23 cellular contexts compared by ENCODE assay signal in the genomic region with DNA sequence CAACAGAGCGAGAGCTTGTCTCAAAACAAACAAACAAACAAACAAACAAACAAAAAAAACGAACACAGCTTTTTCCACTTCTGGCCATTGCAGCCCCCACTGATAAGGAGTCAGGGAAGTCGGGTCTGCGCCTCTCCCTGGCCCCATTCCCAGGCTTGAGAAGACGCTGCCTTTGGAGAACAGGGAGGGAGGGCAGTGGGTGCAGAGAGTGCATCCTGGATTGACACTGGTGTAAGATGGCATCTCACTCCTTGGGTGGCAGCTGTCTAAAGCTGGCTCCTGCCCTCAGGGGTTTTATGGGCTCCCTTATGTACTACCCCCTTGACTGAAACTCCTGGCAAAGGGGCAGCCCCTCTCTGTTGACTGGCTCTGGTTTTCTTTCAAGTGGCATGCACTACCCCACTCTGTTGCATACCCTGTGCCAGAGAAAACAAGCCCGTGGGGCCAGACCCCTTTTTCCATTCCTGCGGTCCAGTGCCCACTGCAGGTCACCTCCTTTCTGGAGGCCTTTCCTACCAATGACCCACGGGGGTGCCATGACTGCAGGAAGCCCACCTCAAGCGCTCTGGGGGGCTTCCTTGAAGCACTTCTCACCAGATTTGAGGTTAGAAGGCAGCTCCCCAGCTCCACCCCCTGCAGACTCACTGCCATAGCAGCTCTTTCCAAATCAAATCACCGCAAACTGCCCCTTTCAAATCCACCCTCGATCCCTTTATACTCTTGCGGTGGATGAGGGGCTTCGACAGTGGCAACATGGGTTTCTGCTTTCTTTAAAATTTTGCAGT. TPM values are rescaled to one million over a fixed set of nuclear protein-coding genes. Genes with fewer than 3 reads are reported as not detected.
DNase-seq lines count a peak whose midpoint lies in the region; ATAC-seq and TF ChIP-seq lines count a peak whose summit lies in the region.
"Had no signal": no experiment of that assay in that cellular context is flagged by ENCODE, and none has a peak within 500 bp of the region (broad histone marks: within the 10 kb centered on the region; RNA-seq: fewer than 3 reads in every experiment).

No MANE protein-coding gene starts in this region.

- H3K4me2 ChIP-seq in BLaER1 treated with 17β-estradiol and CSF1 and Interleukin-3, amounts not matched to agents 10 nM and 100 nM, result peak overlapping the region in 9 of 11 experiments; percentile 10 to 63 (median 45); a peak in 15 of 22 replicates
- peak overlapping the region; percentile 76 for H3K4me2 ChIP-seq in HCT116 (ENCODE audit: low read length)
- H3K4me2 ChIP-seq: smooth muscle cell had no signal

- H2AFZ ChIP-seq in HCT116 (ENCODE audit: low read depth, low read length, poor library complexity, severe bottlenecking), result peak overlapping the region; percentile 70
- H2AFZ ChIP-seq: parathyroid adenoma had no signal

- H3K27me3 ChIP-seq in BLaER1 treated with 17β-estradiol and CSF1 and Interleukin-3, amounts not matched to agents 10 nM and 100 nM, result no peaks in the 10 kb centered on the region
- H3K27me3 ChIP-seq in HCT116 (ENCODE audit: insufficient read depth, low read length) (no peaks in the 10 kb centered on the region), iPS-15b (ENCODE audit: control insufficient read depth, insufficient read depth, low read length) (no peaks in the 10 kb centered on the region)
- H3K27me3 ChIP-seq: upper lobe of left lung had no signal

- H3K4me3 ChIP-seq in BLaER1 treated with 17β-estradiol and CSF1 and Interleukin-3, amounts not matched to agents 10 nM and 100 nM, result no peak overlapping the region
- H3K4me3 ChIP-seq in HCT116 (replicated peaks in 1 of 2; ENCODE audit: low read depth in 1 of 2, low read length in 2 of 2) (no peak overlapping the region), iPS-15b (ENCODE audit: low read depth, low read length) (peak overlapping the region; percentile 20)
- H3K4me3 ChIP-seq: esophagus muscularis mucosa, heart right ventricle, smooth muscle cell, upper lobe of left lung had no signal

- ATAC-seq in HCT116 (peak; percentile 45), HG03045 (IDR thresholded peaks at IDR 0.05; ENCODE audit: unreplicated experiment) (no peak), GM18502 (IDR thresholded peaks at IDR 0.05; ENCODE audit: poor library complexity, unreplicated experiment) (no peak), esophagus mucosa (no peak)
- ATAC-seq in activated CD8-positive, alpha-beta T cell treated with anti-CD3 and anti-CD28 coated beads for 36 hours, result no peak
- ATAC-seq: heart right ventricle; stimulated activated naive B cell treated with anti-CD40 and anti-IgM and Interleukin-4, amounts not matched to agents 10 μg/mL and 1 μg/mL and 100 μg/mL, for 72 hours had no signal

- H4K20me1 ChIP-seq in BLaER1 treated with 17β-estradiol and CSF1 and Interleukin-3, amounts not matched to agents 10 nM and 100 nM, result no peaks in the 10 kb centered on the region
- no peaks in the 10 kb centered on the region for H4K20me1 ChIP-seq in HCT116 (ENCODE audit: insufficient read depth)

- no peaks in the 10 kb centered on the region for H3K9me3 Mint-ChIP-seq in activated CD8-positive, alpha-beta T cell treated with anti-CD3 and anti-CD28 coated beads for 36 hours
- H3K9me3 Mint-ChIP-seq: HFFc6; stimulated activated naive B cell treated with anti-CD40 and anti-IgM and Interleukin-4, amounts not matched to agents 10 μg/mL and 1 μg/mL and 100 μg/mL, for 72 hours had no signal

- H3K27me3 Mint-ChIP-seq in activated CD8-positive, alpha-beta T cell treated with anti-CD3 and anti-CD28 coated beads for 36 hours, result no peaks in the 10 kb centered on the region

- peaks cover 20 to 45% (median 39%) of the 10 kb centered on the region in 10 experiments for H3K4me1 ChIP-seq in BLaER1 treated with 17β-estradiol and CSF1 and Interleukin-3, amounts not matched to agents 10 nM and 100 nM
- H3K4me1 ChIP-seq in HCT116 (ENCODE audit: control insufficient read depth in 1 of 2, insufficient read depth in 2 of 2, low read length in 2 of 2) (peaks cover 6 to 16% of the 10 kb centered on the region in 2 experiments; a peak in 3 of 4 replicates), iPS-15b (ENCODE audit: control insufficient read depth, insufficient read depth, low read length) (peaks cover 6% of the 10 kb centered on the region)
- H3K4me1 ChIP-seq: esophagus muscularis mucosa, parathyroid adenoma had no signal

- RAD21 ChIA-PET in HCT116 (lab: Charles Lee; ENCODE audit: low non-redundant PET in 1 of 2, low total read pairs in 2 of 2, uncharacterized antibody in 2 of 2, unreplicated experiment in 2 of 2), result no interaction called here

- DNase-seq in HCT116 (ENCODE audit: low read depth, low spot score), result no peak
- peak; percentile 50 for DNase-seq in activated CD8-positive, alpha-beta T cell treated with anti-CD3 and anti-CD28 coated beads for 36 hours
- no peak for DNase-seq in occipital lobe (lab: John Stamatoyannopoulos, UW)
- DNase-seq: activated CD4-positive, alpha-beta T cell treated with anti-CD3 and anti-CD28 coated beads, Interleukin-2, amount 50 U/mL, for 48 hours; activated gamma-delta T cell; heart right ventricle; midbrain; NCI-H2081 treated with DMSO at 0.1 percent for 48 hours; NCI-H748 treated with DMSO at 0.1 percent for 48 hours; stimulated activated naive B cell treated with anti-CD40 and anti-IgM and Interleukin-4, amounts not matched to agents 10 μg/mL and 1 μg/mL and 100 μg/mL, for 72 hours; T-helper 9 cell; upper lobe of left lung had no signal

- peaks cover 42% of the 10 kb centered on the region for H3K4me1 Mint-ChIP-seq in activated CD8-positive, alpha-beta T cell treated with anti-CD3 and anti-CD28 coated beads for 36 hours (ENCODE audit: low read depth)

- POLR2A ChIA-PET in HCT116 (lab: Charles Lee), result interaction anchor here (1.2 to 2.9 kb wide), 2 partner anchors 16 to 42 kb away, joined by 3 to 7 read pairs; partner anchors contain the start of gene CCDC85B
- POLR2A ChIA-PET in activated CD8-positive, alpha-beta T cell treated with anti-CD3 and anti-CD28 coated beads for 36 hours (lab: Charles Lee), result interaction anchor here (0.6 to 1.5 kb wide), 4 partner anchors 32 to 79 kb away, joined by 3 to 5 read pairs (median 3); partner anchors contain the start of genes FIBP and FOSL1

- intact Hi-C loops in HCT116 (cut with micrococcal nuclease), result no loop called here
- intact Hi-C loops in activated CD8-positive, alpha-beta T cell treated with anti-CD3 and anti-CD28 coated beads for 36 hours (cut with micrococcal nuclease), result no loop called here

- no peak overlapping the region for H3K9ac ChIP-seq in BLaER1 treated with 17β-estradiol and CSF1 and Interleukin-3, amounts not matched to agents 10 nM and 100 nM
- H3K9ac ChIP-seq in HCT116 (ENCODE audit: low read length), result no peak overlapping the region
- H3K9ac ChIP-seq in iPS-15b (ENCODE audit: low read depth, low read length), result no peak overlapping the region
- H3K9ac ChIP-seq: parathyroid adenoma had no signal

- H3K27ac Mint-ChIP-seq in activated CD8-positive, alpha-beta T cell treated with anti-CD3 and anti-CD28 coated beads for 36 hours, result peak overlapping the region; percentile 77
- H3K27ac Mint-ChIP-seq: HFFc6; stimulated activated naive B cell treated with anti-CD40 and anti-IgM and Interleukin-4, amounts not matched to agents 10 μg/mL and 1 μg/mL and 100 μg/mL, for 72 hours had no signal

- no peaks in the 10 kb centered on the region for H3K79me2 ChIP-seq in HCT116 (ENCODE audit: insufficient read depth, low read length)
- H3K79me2 ChIP-seq: parathyroid adenoma had no signal

- no peaks in the 10 kb centered on the region for H3K9me2 ChIP-seq in HCT116 (ENCODE audit: insufficient read depth)

- no peak overlapping the region for H3K4me3 Mint-ChIP-seq in activated CD8-positive, alpha-beta T cell treated with anti-CD3 and anti-CD28 coated beads for 36 hours
- H3K4me3 Mint-ChIP-seq: HFFc6; stimulated activated naive B cell treated with anti-CD40 and anti-IgM and Interleukin-4, amounts not matched to agents 10 μg/mL and 1 μg/mL and 100 μg/mL, for 72 hours had no signal

- H3K36me3 Mint-ChIP-seq in activated CD8-positive, alpha-beta T cell treated with anti-CD3 and anti-CD28 coated beads for 36 hours (ENCODE audit: low read depth), result no peaks in the 10 kb centered on the region
- H3K36me3 Mint-ChIP-seq: stimulated activated naive B cell treated with anti-CD40 and anti-IgM and Interleukin-4, amounts not matched to agents 10 μg/mL and 1 μg/mL and 100 μg/mL, for 72 hours had no signal

- no peaks in the 10 kb centered on the region for H3K36me3 ChIP-seq in BLaER1 treated with 17β-estradiol and CSF1 and Interleukin-3, amounts not matched to agents 10 nM and 100 nM
- H3K36me3 ChIP-seq in HCT116 (ENCODE audit: control insufficient read depth in 1 of 2, insufficient read depth in 2 of 2, low read length in 2 of 2) (no peaks in the 10 kb centered on the region), iPS-15b (ENCODE audit: control insufficient read depth, insufficient read depth, low read length) (no peaks in the 10 kb centered on the region)
- H3K36me3 ChIP-seq: esophagus muscularis mucosa, heart right ventricle, upper lobe of left lung had no signal

- no peaks in the 10 kb centered on the region for H3K9me3 ChIP-seq in BLaER1 treated with 17β-estradiol and CSF1 and Interleukin-3, amounts not matched to agents 10 nM and 100 nM (replicated peaks in 1 of 11)
- H3K9me3 ChIP-seq in HCT116 (ENCODE audit: control insufficient read depth in 1 of 2, insufficient read depth in 1 of 2, low read depth in 1 of 2, low read length in 2 of 2) (no peaks in the 10 kb centered on the region), iPS-15b (ENCODE audit: control insufficient read depth, insufficient read depth, low read length) (no peaks in the 10 kb centered on the region)
- H3K9me3 ChIP-seq: esophagus muscularis mucosa, heart right ventricle, upper lobe of left lung had no signal

- CTCF ChIA-PET in HCT116 (lab: Charles Lee), result interaction anchor here (0.6 to 1.3 kb wide), 3 partner anchors 9 to 120 kb away, joined by 3 to 6 read pairs (median 3); partner anchors contain the start of gene SF3B2
- CTCF ChIA-PET in activated CD8-positive, alpha-beta T cell treated with anti-CD3 and anti-CD28 coated beads for 36 hours (lab: Charles Lee), result interaction anchor here (0.9 to 3.2 kb wide), 12 partner anchors 11 to 152 kb away, joined by 3 to 15 read pairs (median 4); partner anchors contain the start of genes CCDC85B, FIBP and FOSL1

- TF ChIP-seq POLR2A in HCT116 (IDR thresholded peaks at IDR 0.05; ENCODE audit: borderline replicate concordance, extremely low read depth, insufficient read depth, insufficient read length), result no peak

- no peak for TF ChIP-seq CTCF in HCT116 (IDR thresholded peaks at IDR 0.05 in 2 of 3, conservative IDR thresholded peaks at IDR 0.05 in 1 of 3; ENCODE audit: borderline replicate concordance in 1 of 3, insufficient read depth in 1 of 3, low read depth in 2 of 3, low read length in 2 of 3)
- TF ChIP-seq CTCF in activated CD8-positive, alpha-beta T cell treated with anti-CD3 and anti-CD28 coated beads for 36 hours (IDR thresholded peaks at IDR 0.05), result no peak

- BruUV-seq in HCT116 (replicated peaks; lab: Mats Ljungman, UMichigan), result no TSS peak

- no peak for TF ChIP-seq RAD21 in HCT116 (IDR thresholded peaks at IDR 0.05; ENCODE audit: low read depth)

- peak overlapping the region in 4 of 11 experiments; percentile 4 to 44 (median 33); a peak in 4 of 22 replicates for H3K27ac ChIP-seq in BLaER1 treated with 17β-estradiol and CSF1 and Interleukin-3, amounts not matched to agents 10 nM and 100 nM
- H3K27ac ChIP-seq in HCT116 (ENCODE audit: low read depth, low read length), result no peak overlapping the region
- H3K27ac ChIP-seq: esophagus muscularis mucosa, heart right ventricle, parathyroid adenoma, upper lobe of left lung had no signal

RNA-seq across cellular contexts. Expression of gene DRAP1, which starts 12.7 kb away (rescaled TPM):
- total RNA-seq in HCT116 (2021; ENCODE audit: unreplicated experiment) (158 TPM), esophagus mucosa (76.2 TPM), occipital lobe (50.4 TPM)
- polyA plus RNA-seq in HCT116 (2012), result 176 and 205 TPM in 2 replicates
- 100 to 1,000 TPM; 135 TPM for total RNA-seq in activated CD8-positive, alpha-beta T cell treated with anti-CD3 and anti-CD28 coated beads for 36 hours

RNA-seq across cellular contexts. Expression of gene C11orf68, which starts 13.1 kb away (rescaled TPM):
- 49.8 TPM for total RNA-seq in HCT116 (2021; ENCODE audit: unreplicated experiment)
- 68.5 and 74.5 TPM in 2 replicates for polyA plus RNA-seq in HCT116 (2012)
- 10 to 100 TPM; 26.2 to 26.3 TPM for total RNA-seq in activated CD8-positive, alpha-beta T cell treated with anti-CD3 and anti-CD28 coated beads for 36 hours
- 16.9 TPM for total RNA-seq in esophagus mucosa
- 12.6 TPM for total RNA-seq in occipital lobe

RNA-seq across cellular contexts. Expression of gene TSGA10IP, which starts 13.3 kb away (rescaled TPM):
- total RNA-seq in HCT116 (2021; ENCODE audit: unreplicated experiment) (not detected), esophagus mucosa (not detected), occipital lobe (not detected)
- not detected in 2 replicates for polyA plus RNA-seq in HCT116 (2012)
- total RNA-seq in activated CD8-positive, alpha-beta T cell treated with anti-CD3 and anti-CD28 coated beads for 36 hours, result not detected
- total RNA-seq: dermis blood vessel endothelial cell, esophagus muscularis mucosa, heart right ventricle, M059J had no signal

RNA-seq across cellular contexts. Expression of gene SART1, which starts 29.6 kb away (rescaled TPM):
- total RNA-seq in HCT116 (2021; ENCODE audit: unreplicated experiment), result 47.9 TPM
- polyA plus RNA-seq in HCT116 (2012), result 70.4 and 70.5 TPM in 2 replicates
- total RNA-seq in activated CD8-positive, alpha-beta T cell treated with anti-CD3 and anti-CD28 coated beads for 36 hours, result 10 to 100 TPM; 58.3 to 63.9 TPM
- 29.7 TPM for total RNA-seq in esophagus mucosa
- total RNA-seq in occipital lobe, result 22.1 TPM

RNA-seq across cellular contexts. Expression of gene FOSL1, which starts 31.8 kb away (rescaled TPM):
- total RNA-seq in HCT116 (2021; ENCODE audit: unreplicated experiment) (125 TPM), esophagus mucosa (28.9 TPM), occipital lobe (not detected)
- 243 and 251 TPM in 2 replicates for polyA plus RNA-seq in HCT116 (2012)
- total RNA-seq in activated CD8-positive, alpha-beta T cell treated with anti-CD3 and anti-CD28 coated beads for 36 hours, result 10 to 100 TPM in 1 of 2 experiments, 1 to 10 TPM in 1; 9.9 to 10.2 TPM
